Comparison of ENCODE assay signal across 10 cellular contexts in the genomic region with DNA sequence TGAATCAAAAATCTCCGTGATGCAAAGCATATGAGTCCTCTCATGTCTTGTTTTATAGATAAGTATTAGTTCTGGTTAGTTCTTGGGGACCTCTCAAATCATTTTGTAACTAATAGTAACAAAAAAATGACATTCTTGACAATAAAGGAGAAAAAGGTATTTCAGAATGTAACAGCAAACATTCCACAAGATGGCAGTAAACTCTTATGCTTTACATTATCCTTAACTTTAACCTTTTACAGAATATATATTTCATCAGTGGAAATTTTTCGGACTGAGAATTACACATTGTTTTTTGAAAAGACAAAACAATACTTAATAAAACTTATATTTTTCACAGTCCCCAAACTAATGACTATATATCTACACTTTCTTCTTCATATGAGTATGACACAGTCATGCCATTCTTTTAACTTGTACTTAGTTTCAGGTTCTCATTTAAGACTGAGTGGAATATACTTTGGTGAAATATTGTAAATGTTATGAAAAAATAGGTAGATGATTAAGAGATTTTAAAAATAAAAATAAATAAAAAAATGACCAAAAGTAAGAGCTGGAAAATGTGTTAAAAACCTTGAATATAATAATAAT.
DNase-seq lines count a peak whose midpoint lies in the region; ATAC-seq, FAIRE-seq and TF ChIP-seq lines count a peak whose summit lies in the region.
"Had no signal": no experiment of that assay in that cellular context is flagged by ENCODE, and none has a peak within 500 bp of the region (broad histone marks: within the 10 kb centered on the region; RNA-seq: fewer than 3 reads in every experiment).

No MANE protein-coding gene starts in this region.

- H3K36me3 ChIP-seq in adipocyte (ENCODE audit: control insufficient read depth, insufficient read depth, low read length, severe bottlenecking) (no peaks in the 10 kb centered on the region), right lobe of liver (no peaks in the 10 kb centered on the region)

- H3K4me1 ChIP-seq in adipocyte (ENCODE audit: control insufficient read depth, insufficient read depth, low read length) (no peaks in the 10 kb centered on the region), right lobe of liver (no peaks in the 10 kb centered on the region)

- WGBS in right lobe of liver (ENCODE audit: insufficient coverage, low coverage, low lambda C conversion rate, missing lambda C conversion rate) = 35% methylated on average over 2 of the region's 2 CpGs

- no peak overlapping the region for H3K27ac ChIP-seq in right lobe of liver

- TF ChIP-seq CTCF in LNCaP clone FGC (IDR thresholded peaks at IDR 0.05; ENCODE audit: control insufficient read depth, extremely low read depth, insufficient read depth) (peak; percentile 59), right lobe of liver (IDR thresholded peaks at IDR 0.05) (peak in 3 of 4 donors; percentile 14 to 33 (median 25))

- peak; percentile 53 for DNase-seq in ELR (ENCODE audit: low read depth)
- DNase-seq in LNCaP clone FGC (ENCODE audit: low read depth) = no peak
- DNase-seq in adipocyte (ENCODE audit: low read depth) = peak; percentile 78
- no peak for DNase-seq in right lobe of liver
- DNase-seq in H54 (ENCODE audit: insufficient read length, low spot score) = no peak
- DNase-seq in activated CD4-positive, alpha-beta T cell treated with anti-CD3 and anti-CD28 coated beads for 48 hours = no peak
- DNase-seq: activated B cell treated with CpG ODN at 0.5 μM for 24 hours, GOT3 had no signal

- H3K9ac ChIP-seq in adipocyte (ENCODE audit: low read length) = no peak overlapping the region

- TF ChIP-seq POLR2A in right lobe of liver (IDR thresholded peaks at IDR 0.05) = no peak
- no peak for TF ChIP-seq POLR2A in H54 (IDR thresholded peaks at IDR 0.05; ENCODE audit: low read depth, low read length)

- intact Hi-C loops in right lobe of liver (cut with DNase I) = no loop called here

- ATAC-seq in right lobe of liver (no peak), GM19023 (IDR thresholded peaks at IDR 0.05; ENCODE audit: unreplicated experiment) (no peak), HG02763 (IDR thresholded peaks at IDR 0.05; ENCODE audit: unreplicated experiment) (no peak)

- H3K4me3 ChIP-seq in LNCaP clone FGC (ENCODE audit: low read depth, low read length) (no peak overlapping the region), adipocyte (ENCODE audit: low read length) (no peak overlapping the region), right lobe of liver (no peak overlapping the region)

- no peaks in the 10 kb centered on the region for H3K9me3 ChIP-seq in adipocyte (ENCODE audit: control insufficient read depth, low read length)
- no peaks in the 10 kb centered on the region for H3K9me3 ChIP-seq in right lobe of liver

- no peak for FAIRE-seq in H54 (lab: Jason Lieb, UNC)

- peaks cover 9% of the 10 kb centered on the region for H3K27me3 ChIP-seq in adipocyte (replicated peaks; ENCODE audit: control insufficient read depth, insufficient read depth, low read length)
- H3K27me3 ChIP-seq in right lobe of liver = no peaks in the 10 kb centered on the region

Comparison
In these comparisons a context has a peak if more than half of its experiments do, and no peak if none do; other contexts are left out.
1. DNase-seq: peak in ELR (single experiment) and adipocyte (single experiment); none in LNCaP clone FGC (single experiment), right lobe of liver (0 of 3), H54 (single experiment) and activated CD4-positive, alpha-beta T cell treated with anti-CD3 and anti-CD28 coated beads for 48 hours (single experiment).